In genomic region chr2:135914485-135914884, GRCh38 we compare ENCODE assay signal across 1 cellular context.
TF ChIP-seq lines count a peak whose summit lies in the region.

No MANE protein-coding gene starts in this region.

TF ChIP-seq in GM23338, 12 proteins besides CTCF, POLR2A, EP300 and RAD21 (continued from another document):
- TF ChIP-seq REST (IDR thresholded peaks at IDR 0.05; ENCODE audit: unreplicated experiment) (no peak), ZNF114 (CRISPR knock-in tag; IDR thresholded peaks at IDR 0.05) (no peak), ETS1 (IDR thresholded peaks at IDR 0.05) (no peak), CREB1 (CRISPR knock-in tag; IDR thresholded peaks at IDR 0.05; ENCODE audit: low read depth) (no peak), NANOG (IDR thresholded peaks at IDR 0.05; ENCODE audit: borderline replicate concordance) (no peak), ZNF331 (CRISPR knock-in tag; IDR thresholded peaks at IDR 0.05; ENCODE audit: low read depth) (no peak), ZNF462 (CRISPR knock-in tag; IDR thresholded peaks at IDR 0.05) (no peak)
